ENCODE assay signal across 1 cellular context in genomic region chr9:133347985-133348762, GRCh38.
TF ChIP-seq lines count a peak whose summit lies in the region.

Gene MED22, minus strand, starts transcription at chr9:133348131. Its CDS starts 1,469 bp downstream, at chr9:133346662.
Gene RPL7A, plus strand, starts transcription at chr9:133348218. Its CDS starts 26 bp downstream, at chr9:133348244.

TF ChIP-seq in HepG2, 621 proteins besides CTCF, POLR2A, EP300 and RAD21 (continued from another document and continues in another):
- TF ChIP-seq, protein P1, sequence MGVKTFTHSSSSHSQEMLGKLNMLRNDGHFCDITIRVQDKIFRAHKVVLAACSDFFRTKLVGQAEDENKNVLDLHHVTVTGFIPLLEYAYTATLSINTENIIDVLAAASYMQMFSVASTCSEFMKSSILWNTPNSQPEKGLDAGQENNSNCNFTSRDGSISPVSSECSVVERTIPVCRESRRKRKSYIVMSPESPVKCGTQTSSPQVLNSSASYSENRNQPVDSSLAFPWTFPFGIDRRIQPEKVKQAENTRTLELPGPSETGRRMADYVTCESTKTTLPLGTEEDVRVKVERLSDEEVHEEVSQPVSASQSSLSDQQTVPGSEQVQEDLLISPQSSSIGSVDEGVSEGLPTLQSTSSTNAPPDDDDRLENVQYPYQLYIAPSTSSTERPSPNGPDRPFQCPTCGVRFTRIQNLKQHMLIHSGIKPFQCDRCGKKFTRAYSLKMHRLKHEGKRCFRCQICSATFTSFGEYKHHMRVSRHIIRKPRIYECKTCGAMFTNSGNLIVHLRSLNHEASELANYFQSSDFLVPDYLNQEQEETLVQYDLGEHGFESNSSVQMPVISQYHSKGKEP (CRISPR knock-in tag; IDR thresholded peaks at IDR 0.05): 0 out of 2 replicates have a peak, but pooled peaks have one; percentile 25
- no peak; the same call in 1 of the 2 replicates for TF ChIP-seq ZNF879 (CRISPR knock-in tag; IDR thresholded peaks at IDR 0.05)
- peak; percentile 77 for TF ChIP-seq GABPB1 (CRISPR knock-in tag; IDR thresholded peaks at IDR 0.05)
- TF ChIP-seq ZMYM3 (CRISPR knock-in tag; IDR thresholded peaks at IDR 0.05): no peak; the same call in 1 of the 2 replicates
- TF ChIP-seq RFX3 (CRISPR knock-in tag; IDR thresholded peaks at IDR 0.05): peak; percentile 14; the same call in 1 of the 2 replicates
- TF ChIP-seq FOXJ3 (CRISPR knock-in tag; IDR thresholded peaks at IDR 0.05; ENCODE audit: borderline replicate concordance): no peak
- TF ChIP-seq ZNF143 (CRISPR knock-in tag; IDR thresholded peaks at IDR 0.05): peak; percentile 91
- no peak for TF ChIP-seq HMG20B (CRISPR knock-in tag; conservative IDR thresholded peaks at IDR 0.05)
- TF ChIP-seq KDM6A (CRISPR knock-in tag; IDR thresholded peaks at IDR 0.05; ENCODE audit: low read depth): no peak
- no peak for TF ChIP-seq ZNF451 (CRISPR knock-in tag; IDR thresholded peaks at IDR 0.05)
- no peak for TF ChIP-seq KLF11 (CRISPR knock-in tag; IDR thresholded peaks at IDR 0.05)
- peak; percentile 65; the same call in 1 of the 2 replicates for TF ChIP-seq FOXK1 (CRISPR knock-in tag; IDR thresholded peaks at IDR 0.05; ENCODE audit: borderline replicate concordance, low read depth)
- peak; percentile 11; the same call in 1 of the 2 replicates for TF ChIP-seq MED13 (CRISPR knock-in tag; IDR thresholded peaks at IDR 0.05)
- TF ChIP-seq, protein P2, sequence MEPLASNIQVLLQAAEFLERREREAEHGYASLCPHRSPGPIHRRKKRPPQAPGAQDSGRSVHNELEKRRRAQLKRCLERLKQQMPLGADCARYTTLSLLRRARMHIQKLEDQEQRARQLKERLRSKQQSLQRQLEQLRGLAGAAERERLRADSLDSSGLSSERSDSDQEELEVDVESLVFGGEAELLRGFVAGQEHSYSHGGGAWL (CRISPR knock-in tag; IDR thresholded peaks at IDR 0.05): peak; percentile 76; the same call in 1 of the 2 replicates
- peak; percentile 74; the same call in 1 of the 2 replicates for TF ChIP-seq DNMT3B (CRISPR knock-in tag; conservative IDR thresholded peaks at IDR 0.05)
- TF ChIP-seq, protein P3, sequence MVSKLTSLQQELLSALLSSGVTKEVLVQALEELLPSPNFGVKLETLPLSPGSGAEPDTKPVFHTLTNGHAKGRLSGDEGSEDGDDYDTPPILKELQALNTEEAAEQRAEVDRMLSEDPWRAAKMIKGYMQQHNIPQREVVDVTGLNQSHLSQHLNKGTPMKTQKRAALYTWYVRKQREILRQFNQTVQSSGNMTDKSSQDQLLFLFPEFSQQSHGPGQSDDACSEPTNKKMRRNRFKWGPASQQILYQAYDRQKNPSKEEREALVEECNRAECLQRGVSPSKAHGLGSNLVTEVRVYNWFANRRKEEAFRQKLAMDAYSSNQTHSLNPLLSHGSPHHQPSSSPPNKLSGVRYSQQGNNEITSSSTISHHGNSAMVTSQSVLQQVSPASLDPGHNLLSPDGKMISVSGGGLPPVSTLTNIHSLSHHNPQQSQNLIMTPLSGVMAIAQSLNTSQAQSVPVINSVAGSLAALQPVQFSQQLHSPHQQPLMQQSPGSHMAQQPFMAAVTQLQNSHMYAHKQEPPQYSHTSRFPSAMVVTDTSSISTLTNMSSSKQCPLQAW (CRISPR knock-in tag; IDR thresholded peaks at IDR 0.05): no peak; the same call in 1 of the 2 replicates
- no peak for TF ChIP-seq ZNF280B (CRISPR knock-in tag; IDR thresholded peaks at IDR 0.05; ENCODE audit: borderline replicate concordance)
- TF ChIP-seq SP4 (CRISPR knock-in tag; IDR thresholded peaks at IDR 0.05): peak; percentile 70
- TF ChIP-seq ZNF138 (CRISPR knock-in tag; IDR thresholded peaks at IDR 0.05; ENCODE audit: low read depth): peak; percentile 81
- TF ChIP-seq ZNF136 (CRISPR knock-in tag; IDR thresholded peaks at IDR 0.05; ENCODE audit: low read depth): no peak
- TF ChIP-seq ZNF501 (CRISPR knock-in tag; IDR thresholded peaks at IDR 0.05): peak; percentile 95
- peak; percentile 69; the same call in 1 of the 2 replicates for TF ChIP-seq HMGXB3 (CRISPR knock-in tag; IDR thresholded peaks at IDR 0.05; ENCODE audit: borderline replicate concordance)
- TF ChIP-seq MXD4 (CRISPR knock-in tag; IDR thresholded peaks at IDR 0.05): peak; percentile 68; the same call in 1 of the 2 replicates
- no peak for TF ChIP-seq ZFP36 (IDR thresholded peaks at IDR 0.05; ENCODE audit: borderline replicate concordance, low read depth, low read length, partially characterized antibody)
- no peak for TF ChIP-seq NFE2 (CRISPR knock-in tag; IDR thresholded peaks at IDR 0.05)
- peak; percentile 81; the same call in 1 of the 2 replicates for TF ChIP-seq ZC3H13 (CRISPR knock-in tag; IDR thresholded peaks at IDR 0.05)
- TF ChIP-seq ZNF550 (CRISPR knock-in tag; IDR thresholded peaks at IDR 0.05; ENCODE audit: borderline replicate concordance): no peak
- peak; percentile 70 for TF ChIP-seq HDAC1 (CRISPR knock-in tag; IDR thresholded peaks at IDR 0.05)
- TF ChIP-seq PCBP2 (optimal IDR thresholded peaks at IDR 0.05; ENCODE audit: low read depth, low read length, poor library complexity, severe bottlenecking): no peak
- TF ChIP-seq ZNF792 (CRISPR knock-in tag; IDR thresholded peaks at IDR 0.05): peak; percentile 81; the same call in 1 of the 2 replicates
- TF ChIP-seq MAF1 (CRISPR knock-in tag; IDR thresholded peaks at IDR 0.05; ENCODE audit: borderline replicate concordance): no peak
- no peak for TF ChIP-seq GPN1 (CRISPR knock-in tag; IDR thresholded peaks at IDR 0.05; ENCODE audit: borderline replicate concordance)
- TF ChIP-seq GATAD1 (CRISPR knock-in tag; IDR thresholded peaks at IDR 0.05): peak; percentile 87
- TF ChIP-seq, protein P4, sequence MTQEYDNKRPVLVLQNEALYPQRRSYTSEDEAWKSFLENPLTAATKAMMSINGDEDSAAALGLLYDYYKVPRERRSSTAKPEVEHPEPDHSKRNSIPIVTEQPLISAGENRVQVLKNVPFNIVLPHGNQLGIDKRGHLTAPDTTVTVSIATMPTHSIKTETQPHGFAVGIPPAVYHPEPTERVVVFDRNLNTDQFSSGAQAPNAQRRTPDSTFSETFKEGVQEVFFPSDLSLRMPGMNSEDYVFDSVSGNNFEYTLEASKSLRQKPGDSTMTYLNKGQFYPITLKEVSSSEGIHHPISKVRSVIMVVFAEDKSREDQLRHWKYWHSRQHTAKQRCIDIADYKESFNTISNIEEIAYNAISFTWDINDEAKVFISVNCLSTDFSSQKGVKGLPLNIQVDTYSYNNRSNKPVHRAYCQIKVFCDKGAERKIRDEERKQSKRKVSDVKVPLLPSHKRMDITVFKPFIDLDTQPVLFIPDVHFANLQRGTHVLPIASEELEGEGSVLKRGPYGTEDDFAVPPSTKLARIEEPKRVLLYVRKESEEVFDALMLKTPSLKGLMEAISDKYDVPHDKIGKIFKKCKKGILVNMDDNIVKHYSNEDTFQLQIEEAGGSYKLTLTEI (CRISPR knock-in tag; conservative IDR thresholded peaks at IDR 0.05): no peak
- peak; percentile 65; the same call in 1 of the 2 replicates for TF ChIP-seq IKZF5 (CRISPR knock-in tag; IDR thresholded peaks at IDR 0.05)
- TF ChIP-seq ARID4A (CRISPR knock-in tag; IDR thresholded peaks at IDR 0.05; ENCODE audit: borderline replicate concordance): peak; percentile 89
- TF ChIP-seq MBD4 (IDR thresholded peaks at IDR 0.05; ENCODE audit: borderline replicate concordance, low read length): no peak
- TF ChIP-seq MAFG (CRISPR knock-in tag; IDR thresholded peaks at IDR 0.05): no peak
- TF ChIP-seq ZNF530 (CRISPR knock-in tag; IDR thresholded peaks at IDR 0.05; ENCODE audit: low read depth): no peak
- TF ChIP-seq MIER2 (CRISPR knock-in tag; IDR thresholded peaks at IDR 0.05): no peak
- TF ChIP-seq IRX3 (CRISPR knock-in tag; IDR thresholded peaks at IDR 0.05; ENCODE audit: borderline replicate concordance, low read depth): peak; percentile 29; the same call in 1 of the 2 replicates
- TF ChIP-seq CEBPB (IDR thresholded peaks at IDR 0.05; ENCODE audit: borderline replicate concordance, low read depth, low read length): no peak
- 0 out of 2 replicates have a peak, but pooled peaks have one; percentile 23 for TF ChIP-seq ZNF121 (CRISPR knock-in tag; IDR thresholded peaks at IDR 0.05)
- no peak for TF ChIP-seq NFIB (CRISPR knock-in tag; IDR thresholded peaks at IDR 0.05; ENCODE audit: borderline replicate concordance)
- no peak for TF ChIP-seq REPIN1 (CRISPR knock-in tag; IDR thresholded peaks at IDR 0.05; ENCODE audit: borderline replicate concordance, low read depth)
- no peak for TF ChIP-seq ZNF770 (CRISPR knock-in tag; IDR thresholded peaks at IDR 0.05)
